Comparison of ENCODE assay signal across 18 cellular contexts in genomic region chr11:2210366-2211112, GRCh38. TPM values are rescaled to one million over a fixed set of nuclear protein-coding genes. Genes with fewer than 3 reads are reported as not detected.
DNase-seq lines count a peak whose midpoint lies in the region; ATAC-seq and TF ChIP-seq lines count a peak whose summit lies in the region.
"Had no signal": no experiment of that assay in that cellular context is flagged by ENCODE, and none has a peak within 500 bp of the region (broad histone marks: within the 10 kb centered on the region; RNA-seq: fewer than 3 reads in every experiment).

No MANE protein-coding gene starts in this region.

- H3K9me3 Mint-ChIP-seq in activated naive CD4-positive, alpha-beta T cell treated with anti-CD3 and anti-CD28 coated beads, Interleukin-2, amount 50 U/mL, for 72 hours: no peaks in the 10 kb centered on the region
- no peaks in the 10 kb centered on the region for H3K9me3 Mint-ChIP-seq in activated CD4-positive, alpha-beta memory T cell treated with anti-CD3 and anti-CD28 coated beads for 36 hours

- H3K4me3 ChIP-seq in lower leg skin (ENCODE audit: low read depth, poor library complexity, severe bottlenecking) (no peak overlapping the region), testis (no peak overlapping the region)
- H3K4me3 ChIP-seq: lung, suprapubic skin had no signal

- no peaks in the 10 kb centered on the region for H3K27me3 Mint-ChIP-seq in activated CD4-positive, alpha-beta memory T cell treated with anti-CD3 and anti-CD28 coated beads for 36 hours
- H3K27me3 Mint-ChIP-seq: activated naive CD8-positive, alpha-beta T cell had no signal

- no peak for ATAC-seq in activated naive CD4-positive, alpha-beta T cell treated with anti-CD3 and anti-CD28 coated beads, Interleukin-2, amount 50 U/mL, for 72 hours
- ATAC-seq in HG03439 (IDR thresholded peaks at IDR 0.05; ENCODE audit: unreplicated experiment) (no peak), GM19463 (IDR thresholded peaks at IDR 0.05; ENCODE audit: unreplicated experiment) (no peak)

- H3K27ac ChIP-seq in testis: no peak overlapping the region
- H3K27ac ChIP-seq: epithelial cell of prostate, suprapubic skin had no signal

- intact Hi-C loops in activated CD4-positive, alpha-beta memory T cell treated with anti-CD3 and anti-CD28 coated beads for 36 hours (cut with micrococcal nuclease): loop anchor here (5.0 kb wide), 1 partner anchor 57 kb away; no protein-coding TSS in a partner anchor
- intact Hi-C loops in lower leg skin (cut with DNase I; ENCODE audit: low total_unique reads): no loop called here
- intact Hi-C loops in testis (cut with DNase I; ENCODE audit: low total_unique reads): no loop called here

- TF ChIP-seq CTCF in lower leg skin (IDR thresholded peaks at IDR 0.05) (no peak), testis (IDR thresholded peaks at IDR 0.05) (no peak)

- WGBS in lower leg skin, 2 donors: 67 to 81% methylated on average over 10 to 16 of the region's 16 CpGs
- 43 to 84% methylated on average over 2 to 14 of the region's 16 CpGs for WGBS in testis, 2 donors

- no peaks in the 10 kb centered on the region for H3K36me3 Mint-ChIP-seq in activated naive CD4-positive, alpha-beta T cell treated with anti-CD3 and anti-CD28 coated beads, Interleukin-2, amount 50 U/mL, for 72 hours
- no peaks in the 10 kb centered on the region for H3K36me3 Mint-ChIP-seq in activated CD4-positive, alpha-beta memory T cell treated with anti-CD3 and anti-CD28 coated beads for 36 hours
- H3K36me3 Mint-ChIP-seq: activated naive CD8-positive, alpha-beta T cell had no signal

- in situ Hi-C loops in KBM-7 (cut with MboI; ENCODE audit: low pct_unique_long_range_greater_than_20kb, low sequenced_read_pairs): no loop called here

- H3K27ac Mint-ChIP-seq in activated naive CD4-positive, alpha-beta T cell treated with anti-CD3 and anti-CD28 coated beads, Interleukin-2, amount 50 U/mL, for 72 hours: no peak overlapping the region
- no peak overlapping the region for H3K27ac Mint-ChIP-seq in activated CD4-positive, alpha-beta memory T cell treated with anti-CD3 and anti-CD28 coated beads for 36 hours
- H3K27ac Mint-ChIP-seq: activated naive CD8-positive, alpha-beta T cell had no signal

- H3K4me1 Mint-ChIP-seq in activated CD4-positive, alpha-beta memory T cell treated with anti-CD3 and anti-CD28 coated beads for 36 hours (ENCODE audit: low read depth): peaks cover 11% of the 10 kb centered on the region

- no peak overlapping the region for H3K4me3 Mint-ChIP-seq in activated CD4-positive, alpha-beta memory T cell treated with anti-CD3 and anti-CD28 coated beads for 36 hours
- H3K4me3 Mint-ChIP-seq: activated naive CD8-positive, alpha-beta T cell had no signal

- H3K9me3 ChIP-seq in testis: no peaks in the 10 kb centered on the region
- H3K9me3 ChIP-seq: suprapubic skin had no signal

- no peaks in the 10 kb centered on the region for H3K27me3 ChIP-seq in testis

- DNase-seq in activated naive CD4-positive, alpha-beta T cell treated with anti-CD3 and anti-CD28 coated beads, Interleukin-2, amount 50 U/mL, for 72 hours (ENCODE audit: low spot score in 2 of 2): peak; percentile 1 to 49
- no peak for DNase-seq in activated naive CD4-positive, alpha-beta T cell treated with Interleukin-2 at 50 U/mL for 16 hours
- DNase-seq in activated CD4-positive, alpha-beta memory T cell treated with anti-CD3 and anti-CD28 coated beads for 36 hours: peak; percentile 7
- DNase-seq in lower leg skin (ENCODE audit: low spot score in 2 of 2): peak; percentile 9 to 80
- peak; percentile 7 for DNase-seq in testis
- no peak for DNase-seq in KBM-7
- DNase-seq: activated CD4-positive, alpha-beta T cell treated with anti-CD3 and anti-CD28 coated beads, Interleukin-2, amount 50 U/mL, for 48 hours; central memory CD4-positive, alpha-beta T cell; NCI-H187 treated with DMSO at 0.1 percent for 48 hours; occipital lobe; RPMI8226 had no signal

- peaks cover 9% of the 10 kb centered on the region for H3K4me1 ChIP-seq in testis

- POLR2A ChIA-PET in activated CD4-positive, alpha-beta memory T cell treated with anti-CD3 and anti-CD28 coated beads for 36 hours (lab: Charles Lee): no interaction called here

- TF ChIP-seq POLR2A in lower leg skin (IDR thresholded peaks at IDR 0.05) (no peak), testis (IDR thresholded peaks at IDR 0.05) (no peak)

- CTCF ChIA-PET in activated CD4-positive, alpha-beta memory T cell treated with anti-CD3 and anti-CD28 coated beads for 36 hours (lab: Charles Lee): interaction anchor here (1.1 kb wide), 1 partner anchor 558 kb away, joined by 3 read pairs; no protein-coding TSS in a partner anchor

- H3K36me3 ChIP-seq in testis (ENCODE audit: low read depth, missing control alignments): no peaks in the 10 kb centered on the region
- H3K36me3 ChIP-seq: suprapubic skin had no signal

RNA-seq across cellular contexts. Expression of gene TH, which starts 38.9 kb away (rescaled TPM):
- not detected for total RNA-seq in activated naive CD4-positive, alpha-beta T cell treated with anti-CD3 and anti-CD28 coated beads, Interleukin-2, amount 50 U/mL, for 72 hours
- total RNA-seq in activated CD4-positive, alpha-beta memory T cell treated with anti-CD3 and anti-CD28 coated beads for 36 hours: not detected
- total RNA-seq in lower leg skin (under 1 TPM in 2 of 4 donors, not detected in 2; 0.36 to 0.84 TPM), testis (1 to 10 TPM; 1.1 to 2.0 TPM)
- 1.2 TPM for polyA plus RNA-seq in testis (ENCODE audit: insufficient read depth, low read depth, low replicate concordance)
- total RNA-seq: occipital lobe; T-helper 2 cell treated with Interferon-gamma antibody and Interleukin-4, amounts not matched to agents 100 ng/mL and 5 ng/mL, for 36 hours had no signal

RNA-seq across cellular contexts. Expression of gene INS, which starts 49.5 kb away (rescaled TPM):
- total RNA-seq in activated naive CD4-positive, alpha-beta T cell treated with anti-CD3 and anti-CD28 coated beads, Interleukin-2, amount 50 U/mL, for 72 hours: not detected
- not detected for total RNA-seq in activated CD4-positive, alpha-beta memory T cell treated with anti-CD3 and anti-CD28 coated beads for 36 hours
- total RNA-seq in lower leg skin (not detected), testis (not detected)
- polyA plus RNA-seq in testis (ENCODE audit: insufficient read depth, low read depth, low replicate concordance): not detected
- total RNA-seq: lung; occipital lobe; suprapubic skin; T-helper 2 cell treated with Interferon-gamma antibody and Interleukin-4, amounts not matched to agents 100 ng/mL and 5 ng/mL, for 36 hours had no signal

RNA-seq across cellular contexts. Expression of gene ASCL2, which starts 59.8 kb away (rescaled TPM):
- 1 to 10 TPM in 1 of 2 donors, not detected in 1; 8.7 TPM for total RNA-seq in activated naive CD4-positive, alpha-beta T cell treated with anti-CD3 and anti-CD28 coated beads, Interleukin-2, amount 50 U/mL, for 72 hours
- total RNA-seq in activated CD4-positive, alpha-beta memory T cell treated with anti-CD3 and anti-CD28 coated beads for 36 hours: 1 to 10 TPM; 1.5 to 2.0 TPM
- total RNA-seq in lower leg skin (10 to 100 TPM; 21.9 to 43.6 (median 29.3) TPM), testis (1 to 10 TPM; 4.8 to 5.8 TPM)
- 1.3 TPM for polyA plus RNA-seq in testis (ENCODE audit: insufficient read depth, low read depth, low replicate concordance)

Comparison
In these comparisons a context has a peak if more than half of its experiments do, and no peak if none do; other contexts are left out.
1. DNase-seq: peak in activated naive CD4-positive, alpha-beta T cell treated with anti-CD3 and anti-CD28 coated beads, Interleukin-2, amount 50 U/mL, for 72 hours (2 of 2), activated CD4-positive, alpha-beta memory T cell treated with anti-CD3 and anti-CD28 coated beads for 36 hours (single experiment), lower leg skin (2 of 2) and testis (single experiment); none in activated naive CD4-positive, alpha-beta T cell treated with Interleukin-2 at 50 U/mL for 16 hours (single experiment) and KBM-7 (single experiment).